20 cellular contexts compared by ENCODE assay signal in genomic region chr5:9781882-9782281, GRCh38.
"Had no signal": no experiment of that assay in that cellular context is flagged by ENCODE, and none has a peak within 500 bp of the region (broad histone marks: within the 10 kb centered on the region; RNA-seq: fewer than 3 reads in every experiment).

No MANE protein-coding gene starts in this region.

- H3K9me3 ChIP-seq: colonic mucosa, ovary, psoas muscle, transverse colon had no signal

- ATAC-seq: activated CD8-positive, alpha-beta T cell treated with anti-CD3 and anti-CD28 coated beads, Interleukin-2, amount 10 ng/mL, durations not matched to agents 7 days and 5 days; activated naive CD8-positive, alpha-beta T cell treated with anti-CD3 and anti-CD28 coated beads, Interleukin-2, amount 50 U/mL, for 24 hours; gastroesophageal sphincter; heart left ventricle; left ventricle myocardium superior; naive thymus-derived CD8-positive, alpha-beta T cell; psoas muscle; right cardiac atrium had no signal

- H3K4me1 ChIP-seq: colonic mucosa, gastroesophageal sphincter, heart left ventricle, psoas muscle had no signal

- H3K27ac ChIP-seq: colonic mucosa, epithelial cell of prostate, gastroesophageal sphincter, heart left ventricle, ovary, psoas muscle, transverse colon had no signal

- H3K27me3 ChIP-seq: colonic mucosa, gastroesophageal sphincter, heart left ventricle, ovary, transverse colon had no signal

- H3K4me3 ChIP-seq: colonic mucosa, gastroesophageal sphincter, heart left ventricle, ovary, psoas muscle, transverse colon had no signal

- DNase-seq: activated CD4-positive, alpha-beta T cell treated with anti-CD3 and anti-CD28 coated beads, Interleukin-2, amount 10 ng/mL, durations not matched to agents 7 days and 5 days; activated CD4-positive, CD25-positive, alpha-beta regulatory T cell; activated CD8-positive, alpha-beta T cell treated with anti-CD3 and anti-CD28 coated beads, Interleukin-2, amount 10 ng/mL, durations not matched to agents 7 days and 5 days; activated naive CD4-positive, alpha-beta T cell treated with anti-CD3 and anti-CD28 coated beads, Interleukin-2, amount 10 ng/mL, durations not matched to agents 7 days and 5 days; activated naive CD8-positive, alpha-beta T cell treated with anti-CD3 and anti-CD28 coated beads, Interleukin-2, amount 50 U/mL, for 24 hours; activated T-cell treated with anti-CD3 and anti-CD28 coated beads, Interleukin-2, amount 50 U/mL, for 24 hours; aorta; colonic mucosa; endodermal cell; heart left ventricle; kidney glomerular epithelial cell; left ventricle myocardium superior; naive thymus-derived CD8-positive, alpha-beta T cell; ovary; psoas muscle; right cardiac atrium; T-helper 9 cell; transverse colon had no signal

- H3K36me3 ChIP-seq: colonic mucosa, gastroesophageal sphincter, heart left ventricle, ovary, transverse colon had no signal
